Comparison of ENCODE assay signal across 8 cellular contexts in genomic region chr20:40991181-40991889, GRCh38. TPM values are rescaled to one million over a fixed set of nuclear protein-coding genes. Genes with fewer than 3 reads are reported as not detected.
DNase-seq lines count a peak whose midpoint lies in the region; ATAC-seq and TF ChIP-seq lines count a peak whose summit lies in the region.

No MANE protein-coding gene starts in this region.

- no peak overlapping the region for H3K9ac ChIP-seq in smooth muscle cell (ENCODE audit: low read depth)

- no peaks in the 10 kb centered on the region for H3K79me2 ChIP-seq in smooth muscle cell (ENCODE audit: low read depth)

- H3K4me1 ChIP-seq in smooth muscle cell (ENCODE audit: low read depth) = no peaks in the 10 kb centered on the region

- peaks cover 13% of the 10 kb centered on the region for H3K4me1 Mint-ChIP-seq in type B pancreatic cell (ENCODE audit: unreplicated experiment)

- H3K27me3 Mint-ChIP-seq in type B pancreatic cell = no peaks in the 10 kb centered on the region

- H3K4me2 ChIP-seq in smooth muscle cell = no peak overlapping the region

- H3F3A ChIP-seq in smooth muscle cell (ENCODE audit: low read depth) = no peaks in the 10 kb centered on the region

- H3K36me3 Mint-ChIP-seq in type B pancreatic cell = no peaks in the 10 kb centered on the region

- H3K27ac Mint-ChIP-seq in type B pancreatic cell = no peak overlapping the region

- peak; percentile 18 for DNase-seq in stimulated activated CD4-positive, alpha-beta T cell treated with anti-CD3 and anti-CD28 coated beads, Interleukin-1b, Interleukin-23, amount 100 ng/mL, for 48 hours
- DNase-seq in stimulated activated CD4-positive, alpha-beta T cell treated with anti-CD3 and anti-CD28 coated beads, Interleukin-12 subunit alpha, Interleukin-12 subunit beta, amount 100 ng/mL, for 4 hours = no peak
- DNase-seq in NCI-H2171 treated with DMSO at 0.1 percent for 48 hours (lab: John Stamatoyannopoulos, UW) = peak; percentile 76
- DNase-seq in epithelial cell of esophagus (ENCODE audit: low read depth) = peak; percentile 16
- DNase-seq in smooth muscle cell (lab: John Stamatoyannopoulos, UW; ENCODE audit: unreplicated experiment) = no peak
- no peak for DNase-seq in type B pancreatic cell (ENCODE audit: extremely low spot score, unreplicated experiment)
- DNase-seq in posterior cingulate gyrus = no peak

- no peaks in the 10 kb centered on the region for H3K9me3 Mint-ChIP-seq in type B pancreatic cell

- intact Hi-C loops in posterior cingulate gyrus (cut with DNase I) = loop anchor here (2.0 to 10.0 kb wide), 2 partner anchors 103 to 353 kb away; partner anchors contain the start of gene LPIN3

- no peaks in the 10 kb centered on the region for H3K36me3 ChIP-seq in smooth muscle cell (ENCODE audit: low read depth)

- H3K4me3 ChIP-seq in epithelial cell of esophagus (ENCODE audit: low read length) (no peak overlapping the region), smooth muscle cell (no peak overlapping the region)

- no peaks in the 10 kb centered on the region for H4K20me1 ChIP-seq in smooth muscle cell (ENCODE audit: low read depth)

- H2AFZ ChIP-seq in smooth muscle cell (ENCODE audit: low read depth) = peak overlapping the region; percentile 20

- H3K27me3 ChIP-seq in smooth muscle cell (ENCODE audit: low read depth) = no peaks in the 10 kb centered on the region

- WGBS in smooth muscle cell (ENCODE audit: low lambda C conversion rate) = 84% methylated on average over 2 of the region's 2 CpGs

- no peak overlapping the region for H3K4me3 Mint-ChIP-seq in type B pancreatic cell

- H3K27ac ChIP-seq in smooth muscle cell (ENCODE audit: low read depth) = no peak overlapping the region

- peak; percentile 95 for ATAC-seq in HG02678 (IDR thresholded peaks at IDR 0.05; ENCODE audit: unreplicated experiment)

- no peaks in the 10 kb centered on the region for H3K9me3 ChIP-seq in smooth muscle cell (replicated peaks; ENCODE audit: low read depth)

- TF ChIP-seq CTCF in epithelial cell of esophagus (IDR thresholded peaks at IDR 0.05; ENCODE audit: insufficient read depth, low read depth, low read length, missing control alignments) (no peak), smooth muscle cell (IDR thresholded peaks at IDR 0.05; ENCODE audit: borderline replicate concordance, insufficient read depth, poor library complexity, severe bottlenecking) (no peak), type B pancreatic cell (conservative IDR thresholded peaks at IDR 0.05) (no peak)

RNA-seq across cellular contexts. Expression of gene TOP1, which starts 37.3 kb away (rescaled TPM):
- total RNA-seq in smooth muscle cell = 28.6 and 28.9 TPM in 2 replicates
- polyA plus RNA-seq in smooth muscle cell = 17.0 and 23.6 TPM in 2 replicates
- total RNA-seq in type B pancreatic cell (ENCODE audit: low replicate concordance) = 72.5 and 84.6 TPM in 2 replicates

Comparison
In these comparisons a context has a peak if more than half of its experiments do, and no peak if none do; other contexts are left out.
1. DNase-seq: peak in stimulated activated CD4-positive, alpha-beta T cell treated with anti-CD3 and anti-CD28 coated beads, Interleukin-1b, Interleukin-23, amount 100 ng/mL, for 48 hours (single experiment), NCI-H2171 treated with DMSO at 0.1 percent for 48 hours (single experiment) and epithelial cell of esophagus (single experiment); none in stimulated activated CD4-positive, alpha-beta T cell treated with anti-CD3 and anti-CD28 coated beads, Interleukin-12 subunit alpha, Interleukin-12 subunit beta, amount 100 ng/mL, for 4 hours (single experiment), smooth muscle cell (single experiment), type B pancreatic cell (single experiment) and posterior cingulate gyrus (0 of 10).